Comparison of ENCODE assay signal across 8 cellular contexts in the genomic region with DNA sequence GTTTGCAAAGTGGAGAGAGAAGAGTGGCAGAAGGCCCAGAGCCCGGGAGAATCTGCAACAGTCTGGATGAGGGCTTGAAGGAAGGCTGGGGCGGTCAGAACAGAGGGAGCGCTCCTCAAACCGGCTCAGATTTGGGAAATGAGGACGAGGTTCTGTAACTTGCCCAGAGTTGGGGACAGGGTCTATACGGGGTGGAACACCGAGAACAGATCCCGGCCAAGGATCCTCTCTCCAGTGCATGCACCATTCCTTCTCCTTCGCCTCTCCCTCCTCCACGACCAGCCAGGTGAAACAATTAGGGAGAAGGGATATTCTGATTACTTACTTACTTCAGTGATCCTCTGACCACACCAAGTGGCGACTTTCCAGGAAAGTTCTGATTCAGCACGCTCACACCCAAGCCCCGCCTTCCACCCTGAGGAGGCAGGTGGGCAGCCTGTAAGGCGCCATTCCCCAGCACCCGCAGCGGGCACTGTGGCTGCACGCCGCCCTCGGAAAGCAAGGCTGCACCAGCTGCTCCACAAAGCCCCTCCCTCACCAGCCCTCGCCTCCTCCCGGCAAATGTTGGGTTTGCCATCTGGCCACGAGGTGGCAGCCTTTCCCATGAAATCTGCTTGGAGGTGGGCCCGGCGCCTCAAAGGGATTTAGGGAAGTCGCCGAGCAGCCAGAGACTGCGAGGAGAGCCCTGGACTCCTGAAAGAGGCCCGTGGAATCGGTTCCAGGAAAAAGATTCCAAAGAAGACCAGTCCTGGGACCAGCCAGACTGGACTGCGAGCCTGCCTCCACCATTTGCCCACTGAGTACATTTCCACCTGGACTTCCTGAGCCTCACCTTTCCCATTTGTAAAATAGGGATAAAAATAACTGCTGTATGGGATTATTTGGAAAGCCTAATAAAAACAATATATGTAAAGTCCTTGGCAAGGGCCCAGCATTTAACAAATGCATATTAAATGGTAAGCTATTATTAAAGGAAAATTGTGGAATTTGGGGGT. TPM values are rescaled to one million over a fixed set of nuclear protein-coding genes. Genes with fewer than 3 reads are reported as not detected.
DNase-seq lines count a peak whose midpoint lies in the region; ATAC-seq and TF ChIP-seq lines count a peak whose summit lies in the region.

No MANE protein-coding gene starts in this region.

- peak; percentile 84 for DNase-seq in DMS79 (lab: John Stamatoyannopoulos, UW)
- peak; percentile 70 for DNase-seq in Jurkat, Clone E6-1 (ENCODE audit: low read depth, low spot score)
- DNase-seq in PC-9: peak; percentile 87 to 98
- DNase-seq in activated T-cell treated with anti-CD3 and anti-CD28 coated beads, Interleukin-2, amount 50 U/mL, for 72 hours: peak; percentile 68 to 74
- peak; percentile 87 for DNase-seq in fibroblast of peridontal ligament (ENCODE audit: extremely low read depth)
- peak; percentile 55 for DNase-seq in natural killer cell

- H3K79me2 ChIP-seq in PC-9 (ENCODE audit: low read depth): no peaks in the 10 kb centered on the region

- no peaks in the 10 kb centered on the region for H3K9me3 ChIP-seq in PC-9 (ENCODE audit: insufficient read depth, low read depth)

- no peak overlapping the region; the same call in 1 of the 2 replicates for H3K4me3 ChIP-seq in Jurkat, Clone E6-1 (ENCODE audit: low read length)
- peak overlapping the region; percentile 47; the same call in 1 of the 2 replicates for H3K4me3 ChIP-seq in PC-9

- no peaks in the 10 kb centered on the region for H3K36me3 Mint-ChIP-seq in activated T-cell treated with anti-CD3 and anti-CD28 coated beads, Interleukin-2, amount 50 U/mL, for 72 hours (ENCODE audit: insufficient read depth in 2 of 2)
- H3K36me3 Mint-ChIP-seq in natural killer cell: no peaks in the 10 kb centered on the region
- no peaks in the 10 kb centered on the region for H3K36me3 Mint-ChIP-seq in stimulated activated memory B cell treated with anti-CD40 and anti-IgM and Interleukin-4, amounts not matched to agents 10 μg/mL and 1 μg/mL and 100 μg/mL, for 72 hours

- intact Hi-C loops in PC-9 (cut with micrococcal nuclease; ENCODE audit: unreplicated experiment) (loop anchor here (1.0 to 10.0 kb wide), 13 partner anchors 19 to 1316 kb away; a partner anchor contains a TSS), natural killer cell (cut with micrococcal nuclease) (no loop called here)

- H3K4me3 Mint-ChIP-seq in activated T-cell treated with anti-CD3 and anti-CD28 coated beads, Interleukin-2, amount 50 U/mL, for 72 hours: peak overlapping the region; percentile 25 to 67
- H3K4me3 Mint-ChIP-seq in natural killer cell: peak overlapping the region; percentile 21
- H3K4me3 Mint-ChIP-seq in stimulated activated memory B cell treated with anti-CD40 and anti-IgM and Interleukin-4, amounts not matched to agents 10 μg/mL and 1 μg/mL and 100 μg/mL, for 72 hours: peak overlapping the region; percentile 45

- H3K4me2 ChIP-seq in PC-9: peak overlapping the region; percentile 76

- H2AFZ ChIP-seq in PC-9: 0 out of 2 replicates have a peak overlapping the region, but pooled peaks have one; percentile 24

- H3K27me3 Mint-ChIP-seq in activated T-cell treated with anti-CD3 and anti-CD28 coated beads, Interleukin-2, amount 50 U/mL, for 72 hours (ENCODE audit: low read depth): peaks cover 35% of the 10 kb centered on the region
- H3K27me3 Mint-ChIP-seq in natural killer cell (ENCODE audit: low read depth in 2 of 2): peaks cover 11 to 19% of the 10 kb centered on the region in 2 donors
- H3K27me3 Mint-ChIP-seq in stimulated activated memory B cell treated with anti-CD40 and anti-IgM and Interleukin-4, amounts not matched to agents 10 μg/mL and 1 μg/mL and 100 μg/mL, for 72 hours: peaks cover 44% of the 10 kb centered on the region

- no peaks in the 10 kb centered on the region for H4K20me1 ChIP-seq in PC-9 (ENCODE audit: insufficient read depth)

- peaks cover 11% of the 10 kb centered on the region for H3K4me1 Mint-ChIP-seq in activated T-cell treated with anti-CD3 and anti-CD28 coated beads, Interleukin-2, amount 50 U/mL, for 72 hours (ENCODE audit: low read depth)
- peaks cover 0 to 21% of the 10 kb centered on the region in 2 donors for H3K4me1 Mint-ChIP-seq in natural killer cell
- H3K4me1 Mint-ChIP-seq in stimulated activated memory B cell treated with anti-CD40 and anti-IgM and Interleukin-4, amounts not matched to agents 10 μg/mL and 1 μg/mL and 100 μg/mL, for 72 hours: peaks cover 13% of the 10 kb centered on the region

- ATAC-seq in GM21737 (IDR thresholded peaks at IDR 0.05; ENCODE audit: unreplicated experiment): peak; percentile 93
- peak; percentile 77 to 82 for ATAC-seq in activated T-cell treated with anti-CD3 and anti-CD28 coated beads, Interleukin-2, amount 50 U/mL, for 72 hours (replicated peaks in 1 of 2)
- peak; percentile 45 to 90 (median 87) for ATAC-seq in natural killer cell
- ATAC-seq in stimulated activated memory B cell treated with anti-CD40 and anti-IgM and Interleukin-4, amounts not matched to agents 10 μg/mL and 1 μg/mL and 100 μg/mL, for 72 hours: peak; percentile 65

- POLR2A ChIA-PET in PC-9 (lab: Charles Lee; ENCODE audit: unreplicated experiment): interaction anchor here (0.7 to 1.0 kb wide), 3 partner anchors 22 to 97 kb away, joined by 4 read pairs; a partner anchor contains a TSS

- peaks cover 10% of the 10 kb centered on the region; the same call in 1 of the 2 replicates for H3F3A ChIP-seq in PC-9 (ENCODE audit: insufficient read depth, low read depth)

- peak overlapping the region; percentile 67 for H3K27ac ChIP-seq in PC-9

- no peaks in the 10 kb centered on the region for H3K36me3 ChIP-seq in PC-9 (ENCODE audit: low read depth)

- TF ChIP-seq CTCF in PC-9 (conservative IDR thresholded peaks at IDR 0.05) (peak; percentile 97), natural killer cell (IDR thresholded peaks at IDR 0.05) (peak; percentile 76)

- no peak overlapping the region for H3K27ac Mint-ChIP-seq in activated T-cell treated with anti-CD3 and anti-CD28 coated beads, Interleukin-2, amount 50 U/mL, for 72 hours
- H3K27ac Mint-ChIP-seq in natural killer cell: no peak overlapping the region
- H3K27ac Mint-ChIP-seq in stimulated activated memory B cell treated with anti-CD40 and anti-IgM and Interleukin-4, amounts not matched to agents 10 μg/mL and 1 μg/mL and 100 μg/mL, for 72 hours: no peak overlapping the region

- BruUV-seq in PC-9 (replicated peaks; lab: Mats Ljungman, UMichigan): no TSS peak

- H3K27me3 ChIP-seq in PC-9 (ENCODE audit: insufficient read depth, low read depth): no peaks in the 10 kb centered on the region

- H3K9me2 ChIP-seq in PC-9 (ENCODE audit: insufficient read depth): no peaks in the 10 kb centered on the region

- H3K4me1 ChIP-seq in PC-9 (replicated peaks; ENCODE audit: insufficient read depth): peaks cover 18% of the 10 kb centered on the region

- CTCF ChIA-PET in PC-9 (lab: Charles Lee): interaction anchor here (0.6 to 1.5 kb wide), 12 partner anchors 13 to 217 kb away, joined by 3 to 9 read pairs (median 3); a partner anchor contains a TSS

- no peaks in the 10 kb centered on the region for H3K9me3 Mint-ChIP-seq in activated T-cell treated with anti-CD3 and anti-CD28 coated beads, Interleukin-2, amount 50 U/mL, for 72 hours
- no peaks in the 10 kb centered on the region for H3K9me3 Mint-ChIP-seq in natural killer cell
- no peaks in the 10 kb centered on the region for H3K9me3 Mint-ChIP-seq in stimulated activated memory B cell treated with anti-CD40 and anti-IgM and Interleukin-4, amounts not matched to agents 10 μg/mL and 1 μg/mL and 100 μg/mL, for 72 hours

RNA-seq across cellular contexts. Expression of a gene that starts 22.2 kb away (rescaled TPM):
- polyA plus RNA-seq in Jurkat, Clone E6-1 (2012; ENCODE audit: insufficient read depth, insufficient read length): 13.9 TPM
- total RNA-seq in PC-9 (2021): 79.5 and 97.7 TPM in 2 replicates
- under 1 TPM in 1 of 2 donors, not detected in 1; 0.35 TPM for total RNA-seq in activated T-cell treated with anti-CD3 and anti-CD28 coated beads, Interleukin-2, amount 50 U/mL, for 72 hours
- under 1 TPM; 0.42 to 0.66 (median 0.53) TPM for total RNA-seq in natural killer cell

Comparison
In these comparisons a context has a peak if more than half of its experiments do, and no peak if none do; other contexts are left out.
1. RNA of a gene that starts 22.2 kb away (total RNA-seq): 79.5 to 97.7 TPM in PC-9; 0.42 to 0.66 TPM in natural killer cell and 0.35 TPM in activated T-cell treated with anti-CD3 and anti-CD28 coated beads, Interleukin-2, amount 50 U/mL, for 72 hours; every median in the first group is over 10 times any median in the second.
2. Peak in every context shown above with its lines, with median percentiles within 50 percentile points of each other: DNase-seq, ATAC-seq and H3K4me3 Mint-ChIP-seq.